In the genomic region with DNA sequence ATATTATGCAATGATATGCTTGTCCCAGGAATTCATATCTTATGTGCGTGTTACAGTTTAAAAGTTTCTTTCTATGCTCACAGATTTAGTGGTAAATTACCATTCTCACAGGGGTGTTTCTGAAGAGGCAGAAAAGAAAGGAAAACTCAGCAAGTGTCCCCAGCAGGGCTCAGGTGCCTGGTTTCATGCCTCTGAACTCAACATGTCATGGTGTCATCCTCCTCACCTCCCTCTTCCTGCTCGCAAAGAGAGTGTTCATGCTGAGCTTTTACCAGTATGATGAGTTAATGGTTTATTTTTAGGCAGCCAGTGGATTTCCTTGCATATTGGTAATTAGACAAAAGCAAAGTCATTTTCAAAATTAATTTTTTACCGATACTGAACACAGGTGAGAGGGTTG, we compare ENCODE assay signal across 24 cellular contexts.
DNase-seq lines count a peak whose midpoint lies in the region; ATAC-seq, FAIRE-seq and TF ChIP-seq lines count a peak whose summit lies in the region.
"Had no signal": no experiment of that assay in that cellular context is flagged by ENCODE, and none has a peak within 500 bp of the region (broad histone marks: within the 10 kb centered on the region; RNA-seq: fewer than 3 reads in every experiment).

No MANE protein-coding gene starts in this region.

- CTCF ChIA-PET in WTC11 (lab: Charles Lee): interaction anchor here (1.5 kb wide), 1 partner anchor 10 kb away, joined by 5 read pairs; no protein-coding TSS in a partner anchor

- H3K27ac ChIP-seq in right cardiac atrium (ENCODE audit: low read length): no peak overlapping the region
- H3K27ac ChIP-seq: PC-9, psoas muscle, spleen had no signal

- no peak for FAIRE-seq in D721Med (lab: Jason Lieb, UNC)
- FAIRE-seq: GM12892, urothelium cell line had no signal

- ATAC-seq in Right ventricle myocardium inferior (peak; percentile 67), WTC11 (peak; percentile 85), right cardiac atrium (peak; percentile 68 to 70)
- ATAC-seq: activated CD4-positive, CD25-positive, alpha-beta regulatory T cell treated with anti-CD3 and anti-CD28 coated beads, Interleukin-2, amount 50 U/mL, for 24 hours; psoas muscle had no signal

- POLR2A ChIA-PET in WTC11 (lab: Charles Lee): no interaction called here

- no peak for TF ChIP-seq CTCF in WTC11 (IDR thresholded peaks at IDR 0.05)
- TF ChIP-seq CTCF in D721Med (IDR thresholded peaks at IDR 0.05; ENCODE audit: insufficient read depth, missing control alignments): no peak

- no peaks in the 10 kb centered on the region for H3K27me3 Mint-ChIP-seq in WTC11 (ENCODE audit: low read depth)

- H3K27ac Mint-ChIP-seq in WTC11: peak overlapping the region; percentile 72; the same call in 1 of the 2 replicates
- H3K27ac Mint-ChIP-seq: CD14-positive monocyte had no signal

- H3K4me1 ChIP-seq in right cardiac atrium (ENCODE audit: control insufficient read depth, insufficient read depth, low read length): no peaks in the 10 kb centered on the region
- H3K4me1 ChIP-seq: psoas muscle, spleen had no signal

- no peaks in the 10 kb centered on the region for H3K27me3 ChIP-seq in right cardiac atrium (ENCODE audit: control insufficient read depth, insufficient read depth)
- H3K27me3 ChIP-seq: ascending aorta, spleen had no signal

- peaks cover 19% of the 10 kb centered on the region for H3K4me1 Mint-ChIP-seq in WTC11
- H3K4me1 Mint-ChIP-seq: CD14-positive monocyte had no signal

- DNase-seq in Right ventricle myocardium inferior (ENCODE audit: missing footprints) (no peak), cardiac septum (ENCODE audit: low spot score) (no peak), WTC11 (ENCODE audit: low spot score) (no peak), right cardiac atrium (no peak), pons (ENCODE audit: low spot score) (no peak), NCI-H524 (lab: John Stamatoyannopoulos, UW) (no peak), D721Med (ENCODE audit: insufficient read length, low spot score) (no peak), Kasumi-1 (lab: John Stamatoyannopoulos, UW) (no peak)
- DNase-seq: activated CD8-positive, alpha-beta memory T cell treated with anti-CD3 and anti-CD28 coated beads for 24 hours; activated naive CD4-positive, alpha-beta T cell treated with anti-CD3 and anti-CD28 coated beads, Interleukin-2, amount 50 U/mL, for 16 hours; activated T-cell treated with anti-CD3 and anti-CD28 coated beads, Interleukin-2, amount 50 U/mL, for 48 hours; cerebellar nuclear complex; KG1; NCI-H1048; PC-9; psoas muscle; spleen; stimulated activated CD4-positive, alpha-beta T cell treated with anti-CD3 and anti-CD28 coated beads, Interleukin-4, amount 100 ng/mL, for 4 hours; T-helper 9 cell had no signal

- intact Hi-C loops in Right ventricle myocardium inferior (cut with DNase I): loop anchor here (5.0 kb wide), 1 partner anchor 491 kb away; the partner anchor contains the start of gene ZEB2
- intact Hi-C loops in cardiac septum (cut with DNase I): no loop called here
- intact Hi-C loops in right cardiac atrium (cut with DNase I): no loop called here

- peaks cover 3% of the 10 kb centered on the region; the same call in 1 of the 2 replicates for H3K9me3 Mint-ChIP-seq in WTC11

- no peaks in the 10 kb centered on the region for H3K9me3 ChIP-seq in right cardiac atrium (ENCODE audit: control insufficient read depth, low read length)
- H3K9me3 ChIP-seq: ascending aorta, psoas muscle, spleen had no signal

- no peaks in the 10 kb centered on the region for H3K36me3 Mint-ChIP-seq in WTC11
- H3K36me3 Mint-ChIP-seq: CD14-positive monocyte had no signal

- H3K4me3 ChIP-seq in right cardiac atrium (ENCODE audit: low read length): no peak overlapping the region
- H3K4me3 ChIP-seq: ascending aorta, PC-9, psoas muscle, spleen had no signal

- no peak overlapping the region for H3K4me3 Mint-ChIP-seq in WTC11
- H3K4me3 Mint-ChIP-seq: CD14-positive monocyte had no signal

- WGBS in right cardiac atrium: 81% methylated on average over 3 of the region's 3 CpGs

TF ChIP-seq in WTC11, 78 proteins besides CTCF, POLR2A, EP300 and RAD21:
- TF ChIP-seq PREB (CRISPR knock-in tag; IDR thresholded peaks at IDR 0.05; ENCODE audit: borderline replicate concordance): no peak
- no peak for TF ChIP-seq ZBTB43 (CRISPR knock-in tag; IDR thresholded peaks at IDR 0.05)
- peak; percentile 46; the same call in 1 of the 2 replicates for TF ChIP-seq ZNF423 (CRISPR knock-in tag; IDR thresholded peaks at IDR 0.05)
- TF ChIP-seq ATF1 (CRISPR knock-in tag; IDR thresholded peaks at IDR 0.05): no peak
- TF ChIP-seq CREB1 (CRISPR knock-in tag; IDR thresholded peaks at IDR 0.05): no peak
TF ChIP-seq in WTC11: peak in this region for 1.
